Comparison of ENCODE assay signal across 1 cellular context in genomic region chr14:90608281-90608680, GRCh38.
TF ChIP-seq lines count a peak whose summit lies in the region.

No MANE protein-coding gene starts in this region.

TF ChIP-seq in SK-N-SH treated with all-trans-retinoic acid at 6 μM for 48 hours, 23 proteins besides CTCF, POLR2A, EP300 and RAD21 (continued from another document):
- TF ChIP-seq, protein P1, sequence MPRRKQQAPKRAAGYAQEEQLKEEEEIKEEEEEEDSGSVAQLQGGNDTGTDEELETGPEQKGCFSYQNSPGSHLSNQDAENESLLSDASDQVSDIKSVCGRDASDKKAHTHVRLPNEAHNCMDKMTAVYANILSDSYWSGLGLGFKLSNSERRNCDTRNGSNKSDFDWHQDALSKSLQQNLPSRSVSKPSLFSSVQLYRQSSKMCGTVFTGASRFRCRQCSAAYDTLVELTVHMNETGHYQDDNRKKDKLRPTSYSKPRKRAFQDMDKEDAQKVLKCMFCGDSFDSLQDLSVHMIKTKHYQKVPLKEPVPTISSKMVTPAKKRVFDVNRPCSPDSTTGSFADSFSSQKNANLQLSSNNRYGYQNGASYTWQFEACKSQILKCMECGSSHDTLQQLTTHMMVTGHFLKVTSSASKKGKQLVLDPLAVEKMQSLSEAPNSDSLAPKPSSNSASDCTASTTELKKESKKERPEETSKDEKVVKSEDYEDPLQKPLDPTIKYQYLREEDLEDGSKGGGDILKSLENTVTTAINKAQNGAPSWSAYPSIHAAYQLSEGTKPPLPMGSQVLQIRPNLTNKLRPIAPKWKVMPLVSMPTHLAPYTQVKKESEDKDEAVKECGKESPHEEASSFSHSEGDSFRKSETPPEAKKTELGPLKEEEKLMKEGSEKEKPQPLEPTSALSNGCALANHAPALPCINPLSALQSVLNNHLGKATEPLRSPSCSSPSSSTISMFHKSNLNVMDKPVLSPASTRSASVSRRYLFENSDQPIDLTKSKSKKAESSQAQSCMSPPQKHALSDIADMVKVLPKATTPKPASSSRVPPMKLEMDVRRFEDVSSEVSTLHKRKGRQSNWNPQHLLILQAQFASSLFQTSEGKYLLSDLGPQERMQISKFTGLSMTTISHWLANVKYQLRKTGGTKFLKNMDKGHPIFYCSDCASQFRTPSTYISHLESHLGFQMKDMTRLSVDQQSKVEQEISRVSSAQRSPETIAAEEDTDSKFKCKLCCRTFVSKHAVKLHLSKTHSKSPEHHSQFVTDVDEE (CRISPR knock-in tag; IDR thresholded peaks at IDR 0.05): no peak
- no peak for TF ChIP-seq ZNF8 (CRISPR knock-in tag; IDR thresholded peaks at IDR 0.05)
- no peak for TF ChIP-seq SNAI2 (CRISPR knock-in tag; IDR thresholded peaks at IDR 0.05)
- no peak for TF ChIP-seq CSDC2 (CRISPR knock-in tag; IDR thresholded peaks at IDR 0.05)
- no peak for TF ChIP-seq BACH2 (CRISPR knock-in tag; IDR thresholded peaks at IDR 0.05; ENCODE audit: borderline replicate concordance)
- TF ChIP-seq, protein P2, sequence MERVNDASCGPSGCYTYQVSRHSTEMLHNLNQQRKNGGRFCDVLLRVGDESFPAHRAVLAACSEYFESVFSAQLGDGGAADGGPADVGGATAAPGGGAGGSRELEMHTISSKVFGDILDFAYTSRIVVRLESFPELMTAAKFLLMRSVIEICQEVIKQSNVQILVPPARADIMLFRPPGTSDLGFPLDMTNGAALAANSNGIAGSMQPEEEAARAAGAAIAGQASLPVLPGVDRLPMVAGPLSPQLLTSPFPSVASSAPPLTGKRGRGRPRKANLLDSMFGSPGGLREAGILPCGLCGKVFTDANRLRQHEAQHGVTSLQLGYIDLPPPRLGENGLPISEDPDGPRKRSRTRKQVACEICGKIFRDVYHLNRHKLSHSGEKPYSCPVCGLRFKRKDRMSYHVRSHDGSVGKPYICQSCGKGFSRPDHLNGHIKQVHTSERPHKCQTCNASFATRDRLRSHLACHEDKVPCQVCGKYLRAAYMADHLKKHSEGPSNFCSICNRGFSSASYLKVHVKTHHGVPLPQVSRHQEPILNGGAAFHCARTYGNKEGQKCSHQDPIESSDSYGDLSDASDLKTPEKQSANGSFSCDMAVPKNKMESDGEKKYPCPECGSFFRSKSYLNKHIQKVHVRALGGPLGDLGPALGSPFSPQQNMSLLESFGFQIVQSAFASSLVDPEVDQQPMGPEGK (CRISPR knock-in tag; IDR thresholded peaks at IDR 0.05; ENCODE audit: borderline replicate concordance): no peak
- TF ChIP-seq TOX (CRISPR knock-in tag; IDR thresholded peaks at IDR 0.05; ENCODE audit: borderline replicate concordance): no peak
- TF ChIP-seq ZC3H10 (CRISPR knock-in tag; IDR thresholded peaks at IDR 0.05): no peak
TF ChIP-seq in SK-N-SH treated with all-trans-retinoic acid at 6 μM for 48 hours: peak in this region for 0.
